ENCODE assay signal across 10 cellular contexts in the genomic region with DNA sequence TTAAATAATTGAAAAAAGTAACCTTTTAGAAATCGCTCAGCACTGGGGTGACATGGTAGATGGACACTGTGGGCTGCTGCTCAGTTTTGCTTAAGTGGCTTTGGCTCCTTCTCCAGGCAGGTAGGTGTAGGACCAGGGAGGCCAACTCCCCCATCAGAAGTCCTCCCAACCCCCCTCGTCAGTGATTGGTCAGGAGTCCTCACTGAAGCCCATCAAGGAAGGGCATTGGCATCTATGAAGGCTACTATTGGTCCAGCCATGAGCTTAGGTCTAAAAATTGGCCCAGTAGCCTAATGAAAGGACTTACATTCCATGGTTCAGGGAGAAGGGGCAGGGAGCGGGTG. TPM values are rescaled to one million over a fixed set of nuclear protein-coding genes. Genes with fewer than 3 reads are reported as not detected.
DNase-seq lines count a peak whose midpoint lies in the region; ATAC-seq and TF ChIP-seq lines count a peak whose summit lies in the region.
"Had no signal": no experiment of that assay in that cellular context is flagged by ENCODE, and none has a peak within 500 bp of the region (broad histone marks: within the 10 kb centered on the region; RNA-seq: fewer than 3 reads in every experiment).

No MANE protein-coding gene starts in this region.

- no peaks in the 10 kb centered on the region for H3K36me3 Mint-ChIP-seq in Caco-2 (ENCODE audit: insufficient read depth, unreplicated experiment)

- TF ChIP-seq CTCF in Caco-2 (IDR thresholded peaks at IDR 0.05; ENCODE audit: insufficient read depth in 1 of 2, low read depth in 1 of 2, low read length in 1 of 2, severe bottlenecking in 1 of 2, unreplicated experiment in 1 of 2): no peak

- no peaks in the 10 kb centered on the region for H3K27me3 ChIP-seq in Caco-2 (replicated peaks; ENCODE audit: control insufficient read depth, insufficient read depth, low read length)
- H3K27me3 ChIP-seq: MG63 had no signal

- H3K36me3 ChIP-seq in Caco-2 (ENCODE audit: control insufficient read depth, insufficient read depth, low read length): no peaks in the 10 kb centered on the region
- H3K36me3 ChIP-seq: MG63 had no signal

- no peaks in the 10 kb centered on the region for H3K27me3 Mint-ChIP-seq in Caco-2 (ENCODE audit: insufficient read depth, unreplicated experiment)

- peak overlapping the region; percentile 3 for H3K27ac ChIP-seq in caudate nucleus (ENCODE audit: low read depth, low read length)
- H3K27ac ChIP-seq: 22Rv1 had no signal

- no peaks in the 10 kb centered on the region for H3K9me3 ChIP-seq in Caco-2
- H3K9me3 ChIP-seq: MG63 had no signal

- ATAC-seq in HG03135 (IDR thresholded peaks at IDR 0.05; ENCODE audit: unreplicated experiment): peak; percentile 17
- peak; percentile 33 for ATAC-seq in stimulated activated naive CD8-positive, alpha-beta T cell treated with anti-CD3 and anti-CD28 coated beads, Interleukin-15, Interleukin-2, amounts not matched to agents 100 U/mL and 50 U/mL, for 24 hours

- H3K4me3 Mint-ChIP-seq in Caco-2 (ENCODE audit: unreplicated experiment): no peak overlapping the region

- H3K9me3 Mint-ChIP-seq in Caco-2 (ENCODE audit: unreplicated experiment): no peaks in the 10 kb centered on the region

- POLR2A ChIA-PET in Caco-2 (lab: Charles Lee): no interaction called here

- H3K27ac Mint-ChIP-seq in Caco-2 (ENCODE audit: unreplicated experiment): no peak overlapping the region

- BruUV-seq in Caco-2 (replicated peaks; lab: Mats Ljungman, UMichigan): no TSS peak

- peak; percentile 33 for DNase-seq in NK-92 treated with Interleukin-12 subunit alpha and Interleukin-12 subunit beta, amount 100 ng/mL, for 24 hours (lab: John Stamatoyannopoulos, UW)
- no peak for DNase-seq in NK-92 (lab: John Stamatoyannopoulos, UW; ENCODE audit: unreplicated experiment)
- no peak for DNase-seq in caudate nucleus (lab: John Stamatoyannopoulos, UW)
- peak; percentile 37 for DNase-seq in stimulated activated naive CD8-positive, alpha-beta T cell treated with anti-CD3 and anti-CD28 coated beads, Interleukin-15, Interleukin-2, amounts not matched to agents 100 U/mL and 50 U/mL, for 24 hours
- DNase-seq in SW 1271 (lab: John Stamatoyannopoulos, UW): no peak
- no peak for DNase-seq in NCI-H2029 (lab: John Stamatoyannopoulos, UW)
- no peak for DNase-seq in Caco-2
- DNase-seq: MG63 had no signal

- CTCF ChIA-PET in Caco-2 (lab: Charles Lee): no interaction called here

- no peaks in the 10 kb centered on the region for H3K4me1 Mint-ChIP-seq in Caco-2 (ENCODE audit: low read depth, unreplicated experiment)

- no peaks in the 10 kb centered on the region for H3K4me1 ChIP-seq in Caco-2

- intact Hi-C loops in Caco-2 (cut with micrococcal nuclease; ENCODE audit: unreplicated experiment): no loop called here

- no peak overlapping the region for H3K4me3 ChIP-seq in Caco-2 (ENCODE audit: low read depth, low read length)
- H3K4me3 ChIP-seq: MG63 had no signal

RNA-seq across cellular contexts. Expression of a gene that starts 34.7 kb away (rescaled TPM):
- 3.4 and 4.1 TPM in 2 replicates for total RNA-seq in Caco-2 (2022)

Comparison
In these comparisons a context has a peak if more than half of its experiments do, and no peak if none do; other contexts are left out.
1. DNase-seq: peak in NK-92 treated with Interleukin-12 subunit alpha and Interleukin-12 subunit beta, amount 100 ng/mL, for 24 hours (single experiment) and stimulated activated naive CD8-positive, alpha-beta T cell treated with anti-CD3 and anti-CD28 coated beads, Interleukin-15, Interleukin-2, amounts not matched to agents 100 U/mL and 50 U/mL, for 24 hours (single experiment); none in NK-92 (single experiment), caudate nucleus (0 of 61), SW 1271 (0 of 2), NCI-H2029 (single experiment) and Caco-2 (0 of 2).